ENCODE assay signal across 8 cellular contexts in the genomic region with DNA sequence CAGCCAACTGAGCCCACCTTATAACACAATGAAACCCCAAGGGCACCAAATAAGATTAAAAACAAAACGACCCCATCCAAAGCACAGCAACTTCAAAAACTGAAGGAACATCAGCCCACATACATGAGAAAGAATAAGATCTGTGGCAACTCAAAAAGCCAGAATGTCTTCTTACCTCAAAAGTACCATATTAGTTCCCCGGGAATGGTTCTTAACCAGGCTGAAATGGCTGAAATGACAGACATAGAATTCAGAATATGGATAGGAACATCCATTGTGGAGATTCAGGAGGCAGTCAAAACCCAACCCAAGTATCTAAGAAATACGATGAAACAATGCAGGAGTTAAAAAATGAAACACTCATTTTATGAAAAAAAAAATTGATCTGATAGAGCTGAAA.
"Had no signal": no experiment of that assay in that cellular context is flagged by ENCODE, and none has a peak within 500 bp of the region (broad histone marks: within the 10 kb centered on the region; RNA-seq: fewer than 3 reads in every experiment).

No MANE protein-coding gene starts in this region.

- H3K4me3 ChIP-seq: GM23248, GM23338, HAP-1 had no signal

- H3K36me3 ChIP-seq: HAP-1 had no signal

- H3K4me1 ChIP-seq: HAP-1 had no signal

- H3K27ac ChIP-seq: GM23248 had no signal

- DNase-seq: GM23248, GOT3, H7, H9, HCEC 1CT, HFFc6 had no signal
